19 cellular contexts compared by ENCODE assay signal in the genomic region with DNA sequence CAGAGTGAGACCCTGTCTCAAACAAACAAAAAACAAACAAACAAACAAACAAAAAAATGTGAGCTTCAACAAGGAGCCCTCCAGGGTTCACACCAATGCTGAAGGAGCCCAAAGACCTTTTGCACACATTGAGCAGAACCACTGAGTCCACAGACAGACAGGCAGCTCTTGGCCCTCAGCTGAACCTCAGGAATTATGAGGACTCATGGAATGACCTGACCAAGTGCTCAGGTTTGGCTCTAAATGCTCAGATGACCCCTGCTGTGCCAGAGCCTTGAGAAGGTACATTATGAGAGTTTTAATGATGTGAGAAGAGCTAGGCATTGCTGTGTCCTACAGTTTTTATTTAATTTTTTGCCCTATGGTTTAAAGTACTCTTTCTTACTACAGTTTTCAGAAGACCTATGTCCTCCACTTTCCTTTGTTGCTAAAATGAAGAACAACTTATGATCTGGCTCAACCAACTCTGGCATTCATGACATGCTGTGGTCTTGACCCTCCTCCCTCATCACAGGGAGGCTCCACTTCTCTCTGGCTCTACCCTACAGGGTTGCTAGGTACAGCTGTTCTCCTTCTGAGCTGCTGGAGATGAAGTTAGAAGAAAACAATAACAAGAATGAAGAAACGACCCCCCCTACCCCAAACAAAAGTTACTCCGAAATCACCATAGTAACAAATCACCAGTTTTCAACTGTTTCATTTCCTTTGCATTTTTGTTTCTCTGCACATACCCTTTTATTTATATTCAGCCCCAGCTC.
DNase-seq lines count a peak whose midpoint lies in the region; ATAC-seq and TF ChIP-seq lines count a peak whose summit lies in the region.
"Had no signal": no experiment of that assay in that cellular context is flagged by ENCODE, and none has a peak within 500 bp of the region (broad histone marks: within the 10 kb centered on the region; RNA-seq: fewer than 3 reads in every experiment).

No MANE protein-coding gene starts in this region.

- no peak for TF ChIP-seq CTCF in CD4-positive, alpha-beta T cell (IDR thresholded peaks at IDR 0.05)

- peaks cover 9% of the 10 kb centered on the region for H3K9me3 ChIP-seq in CD4-positive, alpha-beta T cell (ENCODE audit: control insufficient read depth, low read length)
- H3K9me3 ChIP-seq in T-helper 17 cell (ENCODE audit: control insufficient read depth, low read length, poor library complexity, severe bottlenecking), result peaks cover 6% of the 10 kb centered on the region
- H3K9me3 ChIP-seq: MG63, vagina had no signal

- H3K27me3 Mint-ChIP-seq in CD4-positive, alpha-beta T cell, result no peaks in the 10 kb centered on the region
- H3K27me3 Mint-ChIP-seq in T-helper 17 cell, result no peaks in the 10 kb centered on the region
- no peaks in the 10 kb centered on the region for H3K27me3 Mint-ChIP-seq in effector memory CD8-positive, alpha-beta T cell
- no peaks in the 10 kb centered on the region for H3K27me3 Mint-ChIP-seq in natural killer cell treated with Interleukin-12 subunit alpha and Interleukin-12 subunit beta and Interleukin-15 and Interleukin-18, amount 100 ng/mL, for 72 hours

- H3K4me1 Mint-ChIP-seq in CD4-positive, alpha-beta T cell (ENCODE audit: low read depth), result peaks cover 92% of the 10 kb centered on the region
- peaks cover 54% of the 10 kb centered on the region for H3K4me1 Mint-ChIP-seq in T-helper 17 cell
- peaks cover 72 to 92% of the 10 kb centered on the region in 2 donors for H3K4me1 Mint-ChIP-seq in effector memory CD8-positive, alpha-beta T cell (ENCODE audit: low read depth in 2 of 2)
- H3K4me1 Mint-ChIP-seq in natural killer cell treated with Interleukin-12 subunit alpha and Interleukin-12 subunit beta and Interleukin-15 and Interleukin-18, amount 100 ng/mL, for 72 hours (ENCODE audit: low read depth in 2 of 2), result peaks cover 79 to 91% of the 10 kb centered on the region in 2 donors

- CTCF ChIA-PET in CD4-positive, alpha-beta T cell (lab: Charles Lee), result interaction anchor here (1.1 to 1.8 kb wide), 3 partner anchors 24 to 66 kb away, joined by 4 to 7 read pairs (median 4); no protein-coding TSS in a partner anchor

- H3K27ac Mint-ChIP-seq in CD4-positive, alpha-beta T cell, result peak overlapping the region; percentile 93
- peak overlapping the region; percentile 84 for H3K27ac Mint-ChIP-seq in T-helper 17 cell
- peak overlapping the region; percentile 92 to 94 for H3K27ac Mint-ChIP-seq in effector memory CD8-positive, alpha-beta T cell
- peak overlapping the region in 1 of 2 donors; percentile 90 for H3K27ac Mint-ChIP-seq in natural killer cell treated with Interleukin-12 subunit alpha and Interleukin-12 subunit beta and Interleukin-15 and Interleukin-18, amount 100 ng/mL, for 72 hours
- H3K27ac Mint-ChIP-seq: GM23338, WTC11 had no signal

- no peak for DNase-seq in CD4-positive, alpha-beta T cell
- no peak for DNase-seq in T-helper 17 cell
- no peak for DNase-seq in effector memory CD8-positive, alpha-beta T cell
- no peak for DNase-seq in natural killer cell treated with Interleukin-12 subunit alpha and Interleukin-12 subunit beta and Interleukin-15 and Interleukin-18, amount 100 ng/mL, for 72 hours (ENCODE audit: low spot score)
- no peak for DNase-seq in NCI-H1092 treated with DMSO at 0.1 percent for 48 hours (lab: John Stamatoyannopoulos, UW)
- DNase-seq in SIG-M5 treated with dmso at 0.1 percent for 504 hours (lab: John Stamatoyannopoulos, UW; ENCODE audit: unreplicated experiment), result no peak
- no peak for DNase-seq in stimulated activated CD4-positive, alpha-beta T cell treated with anti-CD3 and anti-CD28 coated beads, Interleukin-2, amount 100 ng/mL, for 48 hours
- DNase-seq: activated T-cell treated with anti-CD3 and anti-CD28 coated beads for 4 hours; brain microvascular endothelial cell; DMS79 treated with DMSO at 0.1 percent for 48 hours; effector CD4-positive, alpha-beta T cell; foreskin fibroblast; mammary epithelial cell; MG63; NCI-H2081 had no signal

- peaks cover 96% of the 10 kb centered on the region for H3K36me3 Mint-ChIP-seq in CD4-positive, alpha-beta T cell (ENCODE audit: low read depth)
- H3K36me3 Mint-ChIP-seq in T-helper 17 cell (ENCODE audit: low read depth), result peaks cover 4% of the 10 kb centered on the region
- H3K36me3 Mint-ChIP-seq in effector memory CD8-positive, alpha-beta T cell (ENCODE audit: insufficient read depth), result peaks cover 69% of the 10 kb centered on the region
- H3K36me3 Mint-ChIP-seq in natural killer cell treated with Interleukin-12 subunit alpha and Interleukin-12 subunit beta and Interleukin-15 and Interleukin-18, amount 100 ng/mL, for 72 hours, result peaks cover 26% of the 10 kb centered on the region

- intact Hi-C loops in CD4-positive, alpha-beta T cell (cut with DNase I, micrococcal nuclease), result loop anchor here in 1 of 2 experiments (2.0 kb wide), 1 partner anchor 17 kb away; no protein-coding TSS in a partner anchor

- H3K9me3 Mint-ChIP-seq in CD4-positive, alpha-beta T cell, result peaks cover 11% of the 10 kb centered on the region
- H3K9me3 Mint-ChIP-seq in effector memory CD8-positive, alpha-beta T cell, result no peaks in the 10 kb centered on the region
- no peaks in the 10 kb centered on the region for H3K9me3 Mint-ChIP-seq in natural killer cell treated with Interleukin-12 subunit alpha and Interleukin-12 subunit beta and Interleukin-15 and Interleukin-18, amount 100 ng/mL, for 72 hours

- POLR2A ChIA-PET in CD4-positive, alpha-beta T cell (lab: Charles Lee), result interaction anchor here (0.8 to 2.1 kb wide), 9 partner anchors 10 to 292 kb away, joined by 3 to 6 read pairs (median 5); a partner anchor contains a TSS

- peak overlapping the region; percentile 62 for H3K4me3 Mint-ChIP-seq in CD4-positive, alpha-beta T cell
- peak overlapping the region; percentile 25 for H3K4me3 Mint-ChIP-seq in T-helper 17 cell
- peak overlapping the region; percentile 40 to 64 for H3K4me3 Mint-ChIP-seq in effector memory CD8-positive, alpha-beta T cell
- peak overlapping the region; percentile 26 for H3K4me3 Mint-ChIP-seq in natural killer cell treated with Interleukin-12 subunit alpha and Interleukin-12 subunit beta and Interleukin-15 and Interleukin-18, amount 100 ng/mL, for 72 hours
- H3K4me3 Mint-ChIP-seq: GM23338, WTC11 had no signal

- peak overlapping the region; percentile 18 for H3K27ac ChIP-seq in CD4-positive, alpha-beta T cell (ENCODE audit: low read depth, low read length)
- H3K27ac ChIP-seq: BLaER1 treated with 17β-estradiol and CSF1 and Interleukin-3, amounts not matched to agents 10 nM and 100 nM; brain microvascular endothelial cell; vagina had no signal

- H3K27me3 ChIP-seq in CD4-positive, alpha-beta T cell (ENCODE audit: control insufficient read depth, insufficient read depth, low read length), result no peaks in the 10 kb centered on the region
- H3K27me3 ChIP-seq: BLaER1 treated with 17β-estradiol and CSF1 and Interleukin-3, amounts not matched to agents 10 nM and 100 nM; brain microvascular endothelial cell; MG63; vagina had no signal

- peak; percentile 53 for ATAC-seq in CD4-positive, alpha-beta T cell (ENCODE audit: poor library complexity)
- peak; percentile 61 for ATAC-seq in T-helper 17 cell
- peak; percentile 36 for ATAC-seq in effector memory CD8-positive, alpha-beta T cell (replicated peaks)
- ATAC-seq in natural killer cell treated with Interleukin-12 subunit alpha and Interleukin-12 subunit beta and Interleukin-15 and Interleukin-18, amount 100 ng/mL, for 72 hours, result no peak
- ATAC-seq: GM23338, WTC11 had no signal

Comparison
In these comparisons a context has a peak if more than half of its experiments do, and no peak if none do; other contexts are left out.
1. ATAC-seq: peak in CD4-positive, alpha-beta T cell (single experiment), T-helper 17 cell (single experiment) and effector memory CD8-positive, alpha-beta T cell (single experiment); none in natural killer cell treated with Interleukin-12 subunit alpha and Interleukin-12 subunit beta and Interleukin-15 and Interleukin-18, amount 100 ng/mL, for 72 hours (0 of 2).
2. Peak in every context shown above with its lines, with median percentiles within 50 percentile points of each other: H3K4me3 Mint-ChIP-seq.